38 cellular contexts compared by ENCODE assay signal in genomic region chr7:25253714-25254113, GRCh38. TPM values are rescaled to one million over a fixed set of nuclear protein-coding genes. Genes with fewer than 3 reads are reported as not detected.
"Had no signal": no experiment of that assay in that cellular context is flagged by ENCODE, and none has a peak within 500 bp of the region (broad histone marks: within the 10 kb centered on the region; RNA-seq: fewer than 3 reads in every experiment).

No MANE protein-coding gene starts in this region.

- H3K36me3 ChIP-seq: MG63 had no signal

- H3K9ac ChIP-seq: KMS-11 had no signal

- H3K9me3 ChIP-seq: MG63 had no signal

- H3K4me3 ChIP-seq: MG63 had no signal

- H3K27ac ChIP-seq: KMS-11 had no signal

- H3K27me3 ChIP-seq: MG63 had no signal

- DNase-seq: Karpas-422, Kasumi-1, MG63, MM.1S, MV-4-11, NCI-H1048, NCI-H1092, NCI-H1092 treated with DMSO at 0.1 percent for 48 hours, NCI-H1105, NCI-H1105 treated with DMSO at 0.1 percent for 48 hours, NCI-H1417, NCI-H1417 treated with DMSO at 0.1 percent for 48 hours, NCI-H1436, NCI-H1436 treated with DMSO at 0.1 percent for 48 hours, NCI-H146, NCI-H1694, NCI-H1694 treated with DMSO at 0.1 percent for 48 hours, NCI-H187, NCI-H187 treated with DMSO at 0.1 percent for 48 hours, NCI-H1930, NCI-H2029, NCI-H2029 treated with DMSO at 0.1 percent for 48 hours, NCI-H2081, NCI-H2081 treated with DMSO at 0.1 percent for 48 hours, NCI-H2107, NCI-H2171, NCI-H2171 treated with DMSO at 0.1 percent for 48 hours, NCI-H2227 treated with DMSO at 0.1 percent for 48 hours, NCI-H226, NCI-H345, NCI-H446, NCI-H446 treated with DMSO at 0.1 percent for 48 hours, NCI-H510A had no signal

- H3K4me2 ChIP-seq: KMS-11 had no signal

RNA-seq across cellular contexts. Expression of gene NPVF, which starts 25.4 kb away (rescaled TPM):
- total RNA-seq: LHCN-M2, M059J, MCF 10A, NCI-H460 had no signal
